ENCODE assay signal across 2 cellular contexts in genomic region chr1:244334842-244335241, GRCh38.
DNase-seq lines count a peak whose midpoint lies in the region; ATAC-seq, FAIRE-seq and TF ChIP-seq lines count a peak whose summit lies in the region.
"Not testable (repeated sequence)": the region's sequence is repeated elsewhere in the genome, so short reads cannot be mapped to it uniquely, and the experiment has no call there.

No MANE protein-coding gene starts in this region.

- 86% methylated on average over 4 of the region's 4 CpGs for WGBS in K562 (ENCODE audit: insufficient coverage, low coverage, missing lambda C conversion rate)

- TF ChIP-seq EP300 in K562 (IDR thresholded peaks at IDR 0.05; ENCODE audit: low read length) = not testable (repeated sequence)

- not testable (repeated sequence) for H3K4me3 ChIP-seq in HEK293 (ENCODE audit: low read depth, low read length); K562

- FAIRE-seq in K562 (lab: Jason Lieb, UNC) = not testable (repeated sequence)

- not testable (repeated sequence) for H3K4me2 ChIP-seq in K562 (ENCODE audit: insufficient read depth, low read length)

- not testable (repeated sequence) for TF ChIP-seq RAD21 in K562 (CRISPR knock-in tag; conservative IDR thresholded peaks at IDR 0.05 in 1 of 2, IDR thresholded peaks at IDR 0.05 in 1 of 2)

- ATAC-seq in K562 = not testable (repeated sequence)

- H3K79me2 ChIP-seq in K562 (ENCODE audit: control insufficient read depth, insufficient read depth, low read length) = not testable (repeated sequence)

- not testable (repeated sequence) for H3K36me3 ChIP-seq in HEK293 (ENCODE audit: control insufficient read depth in 2 of 2, insufficient read depth in 1 of 2, low read length in 2 of 2); K562 (ENCODE audit: control insufficient read depth, insufficient read depth, low read length)

- H4K20me1 ChIP-seq in K562 (replicated peaks; ENCODE audit: control insufficient read depth, insufficient read depth, low read length) = not testable (repeated sequence)

- not testable (repeated sequence) for H3K4me1 ChIP-seq in HEK293 (ENCODE audit: control insufficient read depth, insufficient read depth, low read length); K562 (replicated peaks in 1 of 2; ENCODE audit: control insufficient read depth in 2 of 2, insufficient read depth in 2 of 2, low read length in 2 of 2)

- intact Hi-C loops in K562 (cut with micrococcal nuclease) = not testable (repeated sequence)

- H3K27ac ChIP-seq in HEK293 (ENCODE audit: extremely low read depth, low read depth, low read length); K562 (ENCODE audit: extremely low read depth, low read depth, low read length): not testable (repeated sequence)

- not testable (repeated sequence) for DNase-seq in K562 (ENCODE audit: extremely low read depth in 1 of 4, low spot score in 3 of 4)

- TF ChIP-seq POLR2A in K562 (conservative IDR thresholded peaks at IDR 0.05) = not testable (repeated sequence)

- POLR2A ChIA-PET in HEK293 (lab: Yijun Ruan, JAX) = not testable (repeated sequence)
- POLR2A ChIA-PET in K562 (lab: Yijun Ruan, JAX) = interaction anchor here (1.6 to 2.2 kb wide), 2 partner anchors 10 to 32 kb away, joined by 4 to 8 read pairs; no protein-coding TSS in a partner anchor

- H3K9ac ChIP-seq in K562 (ENCODE audit: insufficient read depth in 1 of 2, low read depth in 2 of 2, low read length in 2 of 2) = not testable (repeated sequence)

- not testable (repeated sequence) for H3K9me1 ChIP-seq in K562 (ENCODE audit: control insufficient read depth, insufficient read depth, low read length)

- H3K9me3 ChIP-seq in HEK293 (ENCODE audit: control insufficient read depth, insufficient read depth, low read depth, low read length); K562 (replicated peaks; ENCODE audit: control insufficient read depth, insufficient read depth, low read depth, low read length): not testable (repeated sequence)

- H3K27me3 ChIP-seq in K562 (ENCODE audit: control insufficient read depth in 2 of 2, insufficient read depth in 2 of 2, low read length in 2 of 2) = not testable (repeated sequence)

- BruUV-seq in K562 (replicated peaks; lab: Mats Ljungman, UMichigan) = not testable (repeated sequence)

- in situ Hi-C loops in K562 (cut with MboI) = not testable (repeated sequence)

- H2AFZ ChIP-seq in K562 (ENCODE audit: low read depth, low read length) = not testable (repeated sequence)

- CTCF ChIA-PET in HEK293 (lab: Yijun Ruan, JAX); K562 (lab: Yijun Ruan, JAX; ENCODE audit: low intra/inter-chr PET ratio): not testable (repeated sequence)

- not testable (repeated sequence) for TF ChIP-seq CTCF in HEK293 (tag by site-specific recombination; IDR thresholded peaks at IDR 0.05); K562 (IDR thresholded peaks at IDR 0.05 in 2 of 3, conservative IDR thresholded peaks at IDR 0.05 in 1 of 3; ENCODE audit: insufficient read depth in 2 of 3, low read depth in 1 of 3, low read length in 3 of 3)

TF ChIP-seq in HEK293, 187 proteins besides CTCF, POLR2A, EP300 and RAD21:
- TF ChIP-seq ZNF146 (tag by site-specific recombination; IDR thresholded peaks at IDR 0.05) = peak; percentile 95
TF ChIP-seq in HEK293: peak in this region for 1; not testable (repeated sequence) for 186.

TF ChIP-seq in K562, 482 proteins besides CTCF, POLR2A, EP300 and RAD21:
- TF ChIP-seq KDM1A (IDR thresholded peaks at IDR 0.05) = peak; percentile 16 to 55; a peak in 2 of 4 replicates
- 0 out of 2 replicates have a peak, but pooled peaks have one; percentile 29 for TF ChIP-seq ADNP (tag; IDR thresholded peaks at IDR 0.05)
- peak; percentile 60 for TF ChIP-seq RBM25 (IDR thresholded peaks at IDR 0.05; ENCODE audit: low read depth, low read length, severe bottlenecking)
- peak; percentile 98 for TF ChIP-seq ZNF146 (CRISPR knock-in tag; IDR thresholded peaks at IDR 0.05; ENCODE audit: unreplicated experiment)
- TF ChIP-seq BCOR (IDR thresholded peaks at IDR 0.05) = peak; percentile 54; the same call in 1 of the 2 replicates
